Comparison of ENCODE assay signal across 9 cellular contexts in the genomic region with DNA sequence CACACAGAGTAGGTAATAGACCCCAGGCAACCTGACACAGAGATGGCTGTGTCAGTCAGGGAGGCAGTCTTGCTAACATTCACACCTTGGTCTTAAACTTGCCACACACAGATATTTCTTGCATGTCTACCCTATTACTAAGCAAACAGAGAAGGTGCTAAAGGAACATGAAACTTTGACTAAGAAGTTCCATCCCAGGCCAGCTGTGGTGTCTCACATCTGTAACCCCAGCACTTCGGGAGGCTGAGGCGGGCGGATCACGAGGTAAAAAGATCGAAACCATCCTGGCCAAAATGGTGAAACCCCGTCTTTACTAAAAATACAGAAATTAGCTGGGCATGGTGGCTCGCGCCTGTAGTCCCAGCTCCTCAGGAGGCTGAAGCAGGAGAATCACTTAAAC.
A peak's percentile ranks its signal among the peaks of the same experiment; 100 is the strongest.
DNase-seq lines count a peak whose midpoint lies in the region; ATAC-seq and TF ChIP-seq lines count a peak whose summit lies in the region.
"Had no signal": no experiment of that assay in that cellular context is flagged by ENCODE, and none has a peak within 500 bp of the region (broad histone marks: within the 10 kb centered on the region; RNA-seq: fewer than 3 reads in every experiment).

No MANE protein-coding gene starts in this region.

- POLR2A ChIA-PET in RWPE1 (lab: Yijun Ruan, JAX; ENCODE audit: low non-redundant PET): no interaction called here

- peak; percentile 19 to 27 for DNase-seq in activated CD8-positive, alpha-beta memory T cell treated with anti-CD3 and anti-CD28 coated beads for 4 hours (ENCODE audit: low read depth in 2 of 2)
- DNase-seq in stimulated activated CD4-positive, alpha-beta T cell treated with anti-CD3 and anti-CD28 coated beads, TNF-alpha, amount 100 ng/mL, for 4 hours (ENCODE audit: low read depth in 3 of 3): peak in 2 of 3 experiments; percentile 6 to 12
- DNase-seq in psoas muscle (no peak), RWPE1 (ENCODE audit: low spot score) (no peak), occipital lobe (lab: John Stamatoyannopoulos, UW) (no peak), right cardiac atrium (no peak)
- DNase-seq: nephron progenitor cell had no signal

- H3K4me3 ChIP-seq in psoas muscle (no peak overlapping the region), right cardiac atrium (ENCODE audit: low read length) (no peak overlapping the region)

- WGBS in psoas muscle, 3 donors: 92 to 97% (median 94%) methylated on average over 8 of the region's 8 CpGs
- WGBS in right cardiac atrium: 95% methylated on average over 8 of the region's 8 CpGs

- H3K36me3 ChIP-seq in psoas muscle (ENCODE audit: insufficient read depth in 1 of 2, low read depth in 1 of 2): no peaks in the 10 kb centered on the region

- no peaks in the 10 kb centered on the region for H3K27me3 ChIP-seq in psoas muscle (ENCODE audit: insufficient read depth in 3 of 3, low read length in 2 of 3)
- H3K27me3 ChIP-seq in right cardiac atrium (ENCODE audit: control insufficient read depth, insufficient read depth): no peaks in the 10 kb centered on the region

- H3K9me3 ChIP-seq in psoas muscle (no peaks in the 10 kb centered on the region), right cardiac atrium (ENCODE audit: control insufficient read depth, low read length) (no peaks in the 10 kb centered on the region)

- peaks cover 5% of the 10 kb centered on the region for H3K4me1 ChIP-seq in psoas muscle
- H3K4me1 ChIP-seq in right cardiac atrium (ENCODE audit: control insufficient read depth, insufficient read depth, low read length): peaks cover 3% of the 10 kb centered on the region

- CTCF ChIA-PET in RWPE1 (lab: Yijun Ruan, JAX): no interaction called here

- no peak overlapping the region for H3K27ac ChIP-seq in psoas muscle
- no peak overlapping the region for H3K27ac ChIP-seq in RWPE1
- H3K27ac ChIP-seq in right cardiac atrium (ENCODE audit: low read length): no peak overlapping the region

- ATAC-seq in GM19372 (IDR thresholded peaks at IDR 0.05; ENCODE audit: low read depth, unreplicated experiment): peak; percentile 92
- ATAC-seq in HG03064 (IDR thresholded peaks at IDR 0.05; ENCODE audit: low read depth, unreplicated experiment): peak; percentile 92
- ATAC-seq in psoas muscle: no peak
- ATAC-seq in right cardiac atrium: no peak

- intact Hi-C loops in psoas muscle (cut with DNase I) (no loop called here), right cardiac atrium (cut with DNase I) (no loop called here)

- TF ChIP-seq CTCF in psoas muscle (IDR thresholded peaks at IDR 0.05) (no peak), RWPE1 (conservative IDR thresholded peaks at IDR 0.05; ENCODE audit: low read depth) (no peak)

Comparison
In these comparisons a context has a peak if more than half of its experiments do, and no peak if none do; other contexts are left out.
1. ATAC-seq: peak in GM19372 (single experiment) and HG03064 (single experiment); none in psoas muscle (0 of 4) and right cardiac atrium (0 of 2).
2. DNase-seq: peak in activated CD8-positive, alpha-beta memory T cell treated with anti-CD3 and anti-CD28 coated beads for 4 hours (2 of 2) and stimulated activated CD4-positive, alpha-beta T cell treated with anti-CD3 and anti-CD28 coated beads, TNF-alpha, amount 100 ng/mL, for 4 hours (2 of 3); none in psoas muscle (0 of 2), RWPE1 (single experiment), occipital lobe (single experiment) and right cardiac atrium (0 of 3).